In genomic region chr2:58720033-58720769, GRCh38 we compare ENCODE assay signal across 24 cellular contexts.
DNase-seq lines count a peak whose midpoint lies in the region; ATAC-seq and TF ChIP-seq lines count a peak whose summit lies in the region.
"Had no signal": no experiment of that assay in that cellular context is flagged by ENCODE, and none has a peak within 500 bp of the region (broad histone marks: within the 10 kb centered on the region; RNA-seq: fewer than 3 reads in every experiment).

No MANE protein-coding gene starts in this region.

- H3K27ac Mint-ChIP-seq in WTC11: no peak overlapping the region
- H3K27ac Mint-ChIP-seq: CD14-positive monocyte; CD4-positive, alpha-beta T cell; CD8-positive, alpha-beta memory T cell had no signal

- in situ Hi-C loops in KBM-7 (cut with MboI; ENCODE audit: low pct_unique_long_range_greater_than_20kb, low sequenced_read_pairs): no loop called here

- CTCF ChIA-PET in WTC11 (lab: Charles Lee): interaction anchor here (1.1 to 1.7 kb wide), 2 partner anchors 12 to 149 kb away, joined by 4 to 5 read pairs; no protein-coding TSS in a partner anchor

- POLR2A ChIA-PET in WTC11 (lab: Charles Lee): interaction anchor here (0.7 kb wide), 1 partner anchor 556 kb away, joined by 8 read pairs; no protein-coding TSS in a partner anchor

- H3K9me3 Mint-ChIP-seq in WTC11: no peaks in the 10 kb centered on the region
- H3K9me3 Mint-ChIP-seq: CD14-positive monocyte; CD4-positive, alpha-beta T cell; CD8-positive, alpha-beta memory T cell had no signal

- H3K4me1 ChIP-seq in iPS-20b (ENCODE audit: insufficient read depth, low read length): peaks cover 12% of the 10 kb centered on the region; the same call in 1 of the 2 replicates
- H3K4me1 ChIP-seq: A549, BE2C had no signal

- H3K9me3 ChIP-seq in iPS-20b (ENCODE audit: insufficient read depth, low read depth, low read length): no peaks in the 10 kb centered on the region
- H3K9me3 ChIP-seq: A549; BE2C; BLaER1 treated with 17β-estradiol and CSF1 and Interleukin-3, amounts not matched to agents 10 nM and 100 nM had no signal

- no peak overlapping the region for H3K9ac ChIP-seq in iPS-20b (ENCODE audit: low read depth, low read length)
- H3K9ac ChIP-seq: BLaER1 treated with 17β-estradiol and CSF1 and Interleukin-3, amounts not matched to agents 10 nM and 100 nM had no signal

- H3K27ac ChIP-seq in iPS-20b (ENCODE audit: low read length) (no peak overlapping the region), dorsolateral prefrontal cortex (no peak overlapping the region)
- H3K27ac ChIP-seq: A549; BLaER1 treated with 17β-estradiol and CSF1 and Interleukin-3, amounts not matched to agents 10 nM and 100 nM had no signal

- H3K4me1 Mint-ChIP-seq in WTC11: peaks cover 16% of the 10 kb centered on the region
- H3K4me1 Mint-ChIP-seq: CD8-positive, alpha-beta memory T cell had no signal

- H3K4me3 ChIP-seq in iPS-20b (ENCODE audit: low read length): peak overlapping the region; percentile 17; the same call in 1 of the 2 replicates
- H3K4me3 ChIP-seq in dorsolateral prefrontal cortex: no peak overlapping the region
- H3K4me3 ChIP-seq: A549; BLaER1 treated with 17β-estradiol and CSF1 and Interleukin-3, amounts not matched to agents 10 nM and 100 nM; GM12878 had no signal

- TF ChIP-seq CTCF in WTC11 (IDR thresholded peaks at IDR 0.05) (no peak), dorsolateral prefrontal cortex (IDR thresholded peaks at IDR 0.05 in 54 of 56, conservative IDR thresholded peaks at IDR 0.05 in 2 of 56; ENCODE audit: low read depth in 1 of 56, partially characterized antibody in 56 of 56) (no peak)

- H3K36me3 ChIP-seq in iPS-20b (ENCODE audit: insufficient read depth, low read depth, low read length): no peaks in the 10 kb centered on the region
- H3K36me3 ChIP-seq: BE2C; BLaER1 treated with 17β-estradiol and CSF1 and Interleukin-3, amounts not matched to agents 10 nM and 100 nM had no signal

- intact Hi-C loops in dorsolateral prefrontal cortex (cut with DNase I): no loop called here

- no peaks in the 10 kb centered on the region for H3K36me3 Mint-ChIP-seq in WTC11
- H3K36me3 Mint-ChIP-seq: CD14-positive monocyte; CD8-positive, alpha-beta memory T cell had no signal

- no peaks in the 10 kb centered on the region for H3K27me3 ChIP-seq in iPS-20b (ENCODE audit: insufficient read depth, low read length)
- H3K27me3 ChIP-seq in dorsolateral prefrontal cortex: peaks cover 0 to 5% (median 0%) of the 10 kb centered on the region in 45 donors
- H3K27me3 ChIP-seq: BE2C; BLaER1 treated with 17β-estradiol and CSF1 and Interleukin-3, amounts not matched to agents 10 nM and 100 nM had no signal

- DNase-seq in NCI-H2171 treated with DMSO at 0.1 percent for 48 hours (lab: John Stamatoyannopoulos, UW) (peak; percentile 12), NCI-H2171 (lab: John Stamatoyannopoulos, UW) (no peak), KBM-7 (peak; percentile 46), WTC11 (ENCODE audit: low spot score) (no peak), dorsolateral prefrontal cortex (no peak)
- DNase-seq: 8988T; ACHN; AML-193; BE2C; CD4-positive, alpha-beta T cell; CD8-positive, alpha-beta memory T cell; DMS 273 treated with DMSO at 0.1 percent for 48 hours; DMS79; EL; GDM1; GOT3; HCEC 1CT had no signal

- no peak overlapping the region for H3K4me3 Mint-ChIP-seq in WTC11
- H3K4me3 Mint-ChIP-seq: CD14-positive monocyte; CD4-positive, alpha-beta T cell; CD8-positive, alpha-beta memory T cell had no signal

- ATAC-seq in WTC11: peak; percentile 80
- ATAC-seq in GM18520 (IDR thresholded peaks at IDR 0.05; ENCODE audit: unreplicated experiment): no peak
- ATAC-seq in HG03135 (IDR thresholded peaks at IDR 0.05; ENCODE audit: unreplicated experiment): no peak
- ATAC-seq: A549, GM12878 had no signal

- H3K27me3 Mint-ChIP-seq in WTC11 (ENCODE audit: low read depth): no peaks in the 10 kb centered on the region
- H3K27me3 Mint-ChIP-seq: CD4-positive, alpha-beta T cell; CD8-positive, alpha-beta memory T cell had no signal

TF ChIP-seq in WTC11, 78 proteins besides CTCF, POLR2A, EP300 and RAD21:
- TF ChIP-seq ZNF396 (CRISPR knock-in tag; IDR thresholded peaks at IDR 0.05; ENCODE audit: borderline replicate concordance) (no peak), FOXK1 (CRISPR knock-in tag; IDR thresholded peaks at IDR 0.05) (no peak), MLX (CRISPR knock-in tag; IDR thresholded peaks at IDR 0.05) (no peak), NFE2L1 (CRISPR knock-in tag; IDR thresholded peaks at IDR 0.05) (no peak), CREM (CRISPR knock-in tag; IDR thresholded peaks at IDR 0.05) (no peak), ZNF423 (CRISPR knock-in tag; IDR thresholded peaks at IDR 0.05) (no peak), NR2C2 (CRISPR knock-in tag; IDR thresholded peaks at IDR 0.05) (no peak), GRHL2 (CRISPR knock-in tag; IDR thresholded peaks at IDR 0.05; ENCODE audit: insufficient replicate concordance, severe bottlenecking) (no peak), PREB (CRISPR knock-in tag; IDR thresholded peaks at IDR 0.05; ENCODE audit: borderline replicate concordance) (no peak), ZMAT4 (CRISPR knock-in tag; IDR thresholded peaks at IDR 0.05) (no peak)

Comparison
In these comparisons a context has a peak if more than half of its experiments do, and no peak if none do; other contexts are left out.
1. DNase-seq: peak in NCI-H2171 treated with DMSO at 0.1 percent for 48 hours (single experiment) and KBM-7 (single experiment); none in NCI-H2171 (single experiment), WTC11 (single experiment) and dorsolateral prefrontal cortex (0 of 10).